In genomic region chr13:73985789-73986188, GRCh38 we compare ENCODE assay signal across 1 cellular context.
TF ChIP-seq lines count a peak whose summit lies in the region.

No MANE protein-coding gene starts in this region.

TF ChIP-seq in SK-N-SH, 30 proteins besides CTCF, POLR2A, EP300 and RAD21 (continued from another document):
- TF ChIP-seq REST (IDR thresholded peaks at IDR 0.05; ENCODE audit: low read depth, low read length) (no peak), CHD2 (IDR thresholded peaks at IDR 0.05; ENCODE audit: low read length, partially characterized antibody) (no peak), RFX5 (IDR thresholded peaks at IDR 0.05; ENCODE audit: low read length) (no peak), MAX (IDR thresholded peaks at IDR 0.05; ENCODE audit: low read depth) (no peak), USF2 (IDR thresholded peaks at IDR 0.05; ENCODE audit: borderline replicate concordance, low read depth, low read length) (no peak), SMC3 (IDR thresholded peaks at IDR 0.05; ENCODE audit: low read depth, low read length) (no peak), NFIC (IDR thresholded peaks at IDR 0.05; ENCODE audit: borderline replicate concordance) (no peak), RCOR1 (IDR thresholded peaks at IDR 0.05; ENCODE audit: low read length) (no peak), MEF2A (IDR thresholded peaks at IDR 0.05; ENCODE audit: borderline replicate concordance, low read depth) (no peak), RXRA (IDR thresholded peaks at IDR 0.05; ENCODE audit: borderline replicate concordance, low read depth) (no peak), YY1 (IDR thresholded peaks at IDR 0.05; ENCODE audit: low read depth) (no peak), TAF1 (IDR thresholded peaks at IDR 0.05; ENCODE audit: borderline replicate concordance, low read depth, low read length) (no peak), MXI1 (IDR thresholded peaks at IDR 0.05; ENCODE audit: low read depth, low read length) (no peak), FOXJ3 (CRISPR knock-in tag; IDR thresholded peaks at IDR 0.05) (no peak), FOXM1 (IDR thresholded peaks at IDR 0.05; ENCODE audit: low read depth) (no peak), PBX3 (IDR thresholded peaks at IDR 0.05) (no peak)
